In genomic region chr5:134059758-134060495, GRCh38 we compare ENCODE assay signal across 23 cellular contexts. TPM values are rescaled to one million over a fixed set of nuclear protein-coding genes. Genes with fewer than 3 reads are reported as not detected.
DNase-seq lines count a peak whose midpoint lies in the region; ATAC-seq and TF ChIP-seq lines count a peak whose summit lies in the region.
"Had no signal": no experiment of that assay in that cellular context is flagged by ENCODE, and none has a peak within 500 bp of the region (broad histone marks: within the 10 kb centered on the region; RNA-seq: fewer than 3 reads in every experiment).

No MANE protein-coding gene starts in this region.

- CTCF ChIA-PET in SK-N-SH (lab: Yijun Ruan, JAX) = interaction anchor here (1.0 to 3.3 kb wide), 6 partner anchors 21 to 85 kb away, joined by 3 to 26 read pairs (median 3); no protein-coding TSS in a partner anchor

- WGBS in SK-N-SH (ENCODE audit: low lambda C conversion rate) = 92% methylated on average over 8 of the region's 8 CpGs
- WGBS in esophagus, 2 donors = 70 to 77% methylated on average over 8 of the region's 8 CpGs
- WGBS in spleen, 5 donors = 80 to 90% (median 87%) methylated on average over 8 of the region's 8 CpGs

- no peak for TF ChIP-seq RAD21 in SK-N-SH (IDR thresholded peaks at IDR 0.05; ENCODE audit: low read length)

- H2AFZ ChIP-seq in SK-N-SH (ENCODE audit: low read depth) = peak overlapping the region; percentile 92; the same call in 1 of the 2 replicates

- intact Hi-C loops in spleen (cut with DNase I; ENCODE audit: low total_unique reads) = no loop called here

- TF ChIP-seq EP300 in SK-N-SH (IDR thresholded peaks at IDR 0.05; ENCODE audit: borderline replicate concordance in 1 of 2, low read depth in 1 of 2, low read length in 1 of 2) = no peak

- peaks cover 15% of the 10 kb centered on the region for H3F3A ChIP-seq in SK-N-SH (replicated peaks; ENCODE audit: insufficient read depth)

- no peaks in the 10 kb centered on the region for H3K36me3 ChIP-seq in SK-N-SH (replicated peaks in 1 of 2; ENCODE audit: control insufficient read depth in 1 of 2, insufficient read depth in 2 of 2, low read length in 1 of 2)
- H3K36me3 ChIP-seq in SJSA1 = no peaks in the 10 kb centered on the region
- no peaks in the 10 kb centered on the region for H3K36me3 ChIP-seq in esophagus (ENCODE audit: control insufficient read depth in 2 of 2, insufficient read depth in 2 of 2, low read length in 1 of 2)
- no peaks in the 10 kb centered on the region for H3K36me3 ChIP-seq in spleen
- H3K36me3 ChIP-seq: BE2C, uterus had no signal

- no peak overlapping the region for H3K4me2 ChIP-seq in SK-N-SH

- H3K4me3 ChIP-seq in SK-N-SH (ENCODE audit: low read depth in 2 of 2, low read length in 1 of 2) (no peak overlapping the region), SJSA1 (no peak overlapping the region), esophagus (ENCODE audit: low read depth in 1 of 2, low read length in 2 of 2) (no peak overlapping the region), spleen (no peak overlapping the region)
- H3K4me3 ChIP-seq: K562, uterus had no signal

- no peaks in the 10 kb centered on the region for H3K79me2 ChIP-seq in SK-N-SH (ENCODE audit: insufficient read depth)

- H3K27me3 ChIP-seq in SK-N-SH (ENCODE audit: insufficient read depth) (no peaks in the 10 kb centered on the region), SJSA1 (replicated peaks) (no peaks in the 10 kb centered on the region), esophagus (ENCODE audit: control insufficient read depth in 1 of 2, insufficient read depth in 2 of 2, low read length in 2 of 2) (no peaks in the 10 kb centered on the region), spleen (replicated peaks in 1 of 7) (no peaks in the 10 kb centered on the region)
- H3K27me3 ChIP-seq: BE2C, uterus had no signal

- H3K9ac ChIP-seq in SK-N-SH = no peak overlapping the region

- no peak for DNase-seq in SK-N-SH
- DNase-seq in SJSA1 (ENCODE audit: low read depth in 1 of 2, low spot score in 2 of 2) = no peak
- DNase-seq in spleen = peak; percentile 41
- DNase-seq in NCI-H446 (lab: John Stamatoyannopoulos, UW) = no peak
- DNase-seq in NCI-H187 (lab: John Stamatoyannopoulos, UW) = no peak
- DNase-seq: activated CD4-positive, alpha-beta T cell treated with anti-CD3 and anti-CD28 coated beads, Interleukin-2, amount 10 ng/mL, durations not matched to agents 24 days and 14 days; activated CD8-positive, alpha-beta memory T cell treated with anti-CD3 and anti-CD28 coated beads, Interleukin-2, amount 50 U/mL, for 4 hours; activated gamma-delta T cell treated with Interleukin-2 at 50 U/mL for 16 hours; BE2C; Caco-2; MV-4-11; NCI-H187 treated with DMSO at 0.1 percent for 48 hours; NCI-H2227 treated with DMSO at 0.1 percent for 48 hours; NCI-H82; stimulated activated CD4-positive, alpha-beta T cell treated with anti-CD3 and anti-CD28 coated beads, Interleukin-4, amount 100 ng/mL, for 24 hours; stimulated activated naive CD8-positive, alpha-beta T cell treated with anti-CD3 and anti-CD28 coated beads, Interleukin-15, amount 100 ng/mL, for 72 hours; T-helper 17 cell; uterus had no signal

- no peaks in the 10 kb centered on the region for H3K9me2 ChIP-seq in SK-N-SH

- no peak for TF ChIP-seq CTCF in SK-N-SH (IDR thresholded peaks at IDR 0.05)
- TF ChIP-seq CTCF in spleen (IDR thresholded peaks at IDR 0.05 in 8 of 11, conservative IDR thresholded peaks at IDR 0.05 in 3 of 11) = no peak

- ATAC-seq in SK-N-SH treated with all-trans-retinoic acid at 6 μM for 48 hours (no peak), HG02610 (IDR thresholded peaks at IDR 0.05; ENCODE audit: unreplicated experiment) (no peak)
- ATAC-seq: K562, T-helper 17 cell had no signal

- H4K20me1 ChIP-seq in SK-N-SH (ENCODE audit: insufficient read depth) = no peaks in the 10 kb centered on the region

- H3K27ac ChIP-seq in SK-N-SH (ENCODE audit: low read depth in 2 of 2, low read length in 1 of 2) (peak overlapping the region in 1 of 2 experiments; percentile 87; a peak in 3 of 4 replicates), SJSA1 (peak overlapping the region; percentile 66), esophagus (ENCODE audit: low read depth in 2 of 2, low read length in 1 of 2) (peak overlapping the region; percentile 20 to 89), spleen (no peak overlapping the region)
- H3K27ac ChIP-seq: 22Rv1, uterus had no signal

- H3K9me3 ChIP-seq in SK-N-SH = no peaks in the 10 kb centered on the region
- no peaks in the 10 kb centered on the region for H3K9me3 ChIP-seq in SJSA1 (replicated peaks)
- H3K9me3 ChIP-seq in esophagus (ENCODE audit: control insufficient read depth in 2 of 2, insufficient read depth in 1 of 2, low read depth in 1 of 2, low read length in 1 of 2) = no peaks in the 10 kb centered on the region
- no peaks in the 10 kb centered on the region for H3K9me3 ChIP-seq in spleen
- H3K9me3 ChIP-seq: BE2C, Caco-2, uterus had no signal

- H3K4me1 ChIP-seq in SK-N-SH (ENCODE audit: control insufficient read depth in 1 of 2, insufficient read depth in 2 of 2, low read depth in 1 of 2, low read length in 1 of 2) = peaks cover 14 to 18% of the 10 kb centered on the region in 2 experiments; a peak in 3 of 4 replicates
- H3K4me1 ChIP-seq in SJSA1 (replicated peaks) = peaks cover 30% of the 10 kb centered on the region
- H3K4me1 ChIP-seq in esophagus (ENCODE audit: control insufficient read depth in 2 of 2, insufficient read depth in 2 of 2, low read length in 1 of 2) = peaks cover 3 to 13% of the 10 kb centered on the region in 2 donors
- no peaks in the 10 kb centered on the region for H3K4me1 ChIP-seq in spleen
- H3K4me1 ChIP-seq: Caco-2, uterus had no signal

- POLR2A ChIA-PET in SK-N-SH (lab: Yijun Ruan, JAX) = no interaction called here

- no peak for TF ChIP-seq POLR2A in spleen (IDR thresholded peaks at IDR 0.05)

TF ChIP-seq in SK-N-SH, 30 proteins besides CTCF, POLR2A, EP300 and RAD21 (continues in another document):
- TF ChIP-seq POLR2AphosphoS5 (IDR thresholded peaks at IDR 0.05; ENCODE audit: low read depth, low read length) = no peak
- no peak for TF ChIP-seq RCOR1 (IDR thresholded peaks at IDR 0.05; ENCODE audit: low read length)
- TF ChIP-seq IRF3 (IDR thresholded peaks at IDR 0.05; ENCODE audit: low read depth, low read length) = no peak
- TF ChIP-seq TEAD4 (IDR thresholded peaks at IDR 0.05; ENCODE audit: borderline replicate concordance, insufficient read depth) = no peak
- no peak for TF ChIP-seq JUND (IDR thresholded peaks at IDR 0.05)
- TF ChIP-seq USF1 (IDR thresholded peaks at IDR 0.05; ENCODE audit: borderline replicate concordance, low read depth) = no peak
- TF ChIP-seq TCF12 (IDR thresholded peaks at IDR 0.05) = no peak

TF ChIP-seq in SK-N-SH treated with all-trans-retinoic acid at 6 μM for 48 hours, 23 proteins besides CTCF, POLR2A, EP300 and RAD21 (continues in another document):
- TF ChIP-seq ZNF70 (CRISPR knock-in tag; IDR thresholded peaks at IDR 0.05) = no peak
- TF ChIP-seq ISL1 (CRISPR knock-in tag; IDR thresholded peaks at IDR 0.05) = no peak
- no peak for TF ChIP-seq OSR1 (CRISPR knock-in tag; IDR thresholded peaks at IDR 0.05)
- TF ChIP-seq ZC3H10 (CRISPR knock-in tag; IDR thresholded peaks at IDR 0.05) = no peak
- no peak for TF ChIP-seq TCF4 (CRISPR knock-in tag; IDR thresholded peaks at IDR 0.05; ENCODE audit: borderline replicate concordance)
- no peak for TF ChIP-seq CSDC2 (CRISPR knock-in tag; IDR thresholded peaks at IDR 0.05)
- no peak for TF ChIP-seq ZFP3 (CRISPR knock-in tag; IDR thresholded peaks at IDR 0.05)
- no peak for TF ChIP-seq PATZ1 (CRISPR knock-in tag; IDR thresholded peaks at IDR 0.05; ENCODE audit: borderline replicate concordance)
- TF ChIP-seq CSRNP3 (CRISPR knock-in tag; IDR thresholded peaks at IDR 0.05) = no peak
- TF ChIP-seq BACH2 (CRISPR knock-in tag; IDR thresholded peaks at IDR 0.05; ENCODE audit: borderline replicate concordance) = no peak
- no peak for TF ChIP-seq ZFP30 (CRISPR knock-in tag; IDR thresholded peaks at IDR 0.05)

RNA-seq across cellular contexts. Expression of gene TCF7, which starts 54.6 kb away (rescaled TPM):
- polyA plus RNA-seq in SK-N-SH (2012; rRNA removed) (2.3 and 2.7 TPM in 2 replicates), esophagus (1 to 10 TPM; 2.4 to 2.7 TPM), spleen (10 to 100 TPM; 13.7 to 24.3 (median 18.1) TPM)
- polyA plus RNA-seq in SK-N-SH (2012; cell fraction: cytosol; rRNA removed) = 1.9 and 2.9 TPM in 2 replicates
- polyA plus RNA-seq in SK-N-SH (2012; cell fraction: nucleus; rRNA removed) = 4.0 and 4.4 TPM in 2 replicates
- total RNA-seq in SJSA1 (2014; rRNA removed; shearing (Covaris generic)) = 17.8 and 33.5 TPM in 2 replicates
- 10 to 100 TPM; 29.0 to 88.3 (median 53.7) TPM for total RNA-seq in spleen

RNA-seq across cellular contexts. Expression of gene VDAC1, which starts 55.2 kb away (rescaled TPM):
- 155 and 166 TPM in 2 replicates for polyA plus RNA-seq in SK-N-SH (2012; rRNA removed)
- 216 and 238 TPM in 2 replicates for polyA plus RNA-seq in SK-N-SH (2012; cell fraction: cytosol; rRNA removed)
- 77.0 and 124 TPM in 2 replicates for polyA plus RNA-seq in SK-N-SH (2012; cell fraction: nucleus; rRNA removed)
- total RNA-seq in SJSA1 (2014; rRNA removed; shearing (Covaris generic)) = 369 and 432 TPM in 2 replicates
- polyA plus RNA-seq in esophagus = 100 to 1,000 TPM; 154 to 167 TPM
- total RNA-seq in spleen = 100 to 1,000 TPM in 1 of 7 donors, 10 to 100 TPM in 6; 69.2 to 100 (median 86.4) TPM
- polyA plus RNA-seq in spleen = 10 to 100 TPM; 53.3 to 84.0 (median 76.2) TPM

Comparison
In these comparisons a context has a peak if more than half of its experiments do, and no peak if none do; other contexts are left out.
1. H3K27ac ChIP-seq: peak in SJSA1 (single experiment) and esophagus (2 of 2); none in spleen (0 of 8).